In the genomic region with DNA sequence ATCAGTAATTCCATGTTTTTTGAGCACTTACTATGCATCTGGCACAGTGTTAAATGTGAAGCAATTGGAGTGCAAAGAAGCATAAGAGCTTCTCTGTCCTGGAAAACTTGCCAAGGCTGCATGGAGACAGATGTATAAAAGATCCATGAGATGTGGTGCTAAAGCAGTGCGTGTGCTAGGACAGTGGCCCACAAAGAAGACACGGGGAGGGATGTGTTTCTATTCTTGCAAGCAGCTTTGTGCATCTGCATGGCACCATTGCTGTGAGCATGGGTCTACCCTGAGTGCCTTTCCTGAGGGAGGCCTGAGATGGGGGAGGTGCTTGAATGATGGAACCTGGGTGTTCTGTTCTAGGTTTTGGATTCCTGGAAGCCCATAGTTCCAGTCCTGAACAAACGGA, we compare ENCODE assay signal across 20 cellular contexts. TPM values are rescaled to one million over a fixed set of nuclear protein-coding genes. Genes with fewer than 3 reads are reported as not detected.
DNase-seq lines count a peak whose midpoint lies in the region; ATAC-seq and TF ChIP-seq lines count a peak whose summit lies in the region.
"Had no signal": no experiment of that assay in that cellular context is flagged by ENCODE, and none has a peak within 500 bp of the region (broad histone marks: within the 10 kb centered on the region; RNA-seq: fewer than 3 reads in every experiment).

No MANE protein-coding gene starts in this region.

- no peaks in the 10 kb centered on the region for H3K36me3 ChIP-seq in heart right ventricle
- no peaks in the 10 kb centered on the region for H3K36me3 ChIP-seq in gastroesophageal sphincter
- H3K36me3 ChIP-seq: BLaER1, HAP-1 had no signal

- TF ChIP-seq POLR2A in gastroesophageal sphincter (IDR thresholded peaks at IDR 0.05), result no peak

- 84 to 86% methylated on average over 3 of the region's 3 CpGs for WGBS in heart right ventricle, 2 donors
- 35 to 73% methylated on average over 2 to 3 of the region's 3 CpGs for WGBS in gastroesophageal sphincter (ENCODE audit: low coverage in 1 of 2), 2 donors

- H3K4me1 ChIP-seq in heart right ventricle (no peaks in the 10 kb centered on the region), gastroesophageal sphincter (peaks cover 0 to 25% (median 0%) of the 10 kb centered on the region in 3 donors)
- H3K4me1 ChIP-seq: BLaER1, Caco-2, HAP-1 had no signal

- ATAC-seq in Right ventricle myocardium inferior (no peak), heart right ventricle (no peak), gastroesophageal sphincter (no peak)
- ATAC-seq: CD8-positive, alpha-beta T cell; GM23338 had no signal

- intact Hi-C loops in Right ventricle myocardium inferior (cut with DNase I), result no loop called here
- intact Hi-C loops in heart right ventricle (cut with DNase I), result no loop called here

- H3K9me3 ChIP-seq in heart right ventricle (peaks cover 0 to 13% (median 0%) of the 10 kb centered on the region in 11 donors), gastroesophageal sphincter (peaks cover 0 to 4% (median 0%) of the 10 kb centered on the region in 3 donors)
- H3K9me3 ChIP-seq: Caco-2, HAP-1 had no signal

- DNase-seq in DMS 273 (lab: John Stamatoyannopoulos, UW; ENCODE audit: unreplicated experiment) (peak; percentile 27), DMS 273 treated with DMSO at 0.1 percent for 48 hours (lab: John Stamatoyannopoulos, UW) (no peak), Right ventricle myocardium inferior (ENCODE audit: missing footprints) (peak; percentile 33), heart right ventricle (no peak), middle frontal gyrus (ENCODE audit: extremely low spot score, low spot score) (peak; percentile 21), superior temporal gyrus (ENCODE audit: extremely low spot score) (peak; percentile 59)
- DNase-seq in activated CD4-positive, alpha-beta T cell treated with anti-CD3 and anti-CD28 coated beads for 4 hours, result no peak
- DNase-seq: Caco-2; CD4-positive, CD25-positive, alpha-beta regulatory T cell; DMS53; DMS79 treated with DMSO at 0.1 percent for 48 hours; GF-D8; HFFc6 had no signal

- no peak overlapping the region for H3K27ac ChIP-seq in heart right ventricle
- no peak overlapping the region for H3K27ac ChIP-seq in gastroesophageal sphincter
- H3K27ac ChIP-seq: 22Rv1, BLaER1, C4-2B had no signal

- peaks cover 0 to 8% (median 0%) of the 10 kb centered on the region in 7 donors for H3K27me3 ChIP-seq in heart right ventricle
- H3K27me3 ChIP-seq in gastroesophageal sphincter, result no peaks in the 10 kb centered on the region
- H3K27me3 ChIP-seq: BLaER1 had no signal

- no peak for TF ChIP-seq EP300 in gastroesophageal sphincter (IDR thresholded peaks at IDR 0.05)

- H3K4me3 ChIP-seq in heart right ventricle (no peak overlapping the region), gastroesophageal sphincter (no peak overlapping the region)
- H3K4me3 ChIP-seq: BLaER1, GM23338, HAP-1 had no signal

- TF ChIP-seq CTCF in heart right ventricle (IDR thresholded peaks at IDR 0.05) (no peak), gastroesophageal sphincter (IDR thresholded peaks at IDR 0.05) (no peak)

RNA-seq across cellular contexts. Expression of a gene that starts 5.0 kb away (rescaled TPM):
- total RNA-seq in Right ventricle myocardium inferior, result 3.6 TPM
- 10 to 100 TPM in 2 of 10 donors, 1 to 10 TPM in 7, under 1 TPM in 1; 0.59 to 14.2 (median 1.9) TPM for total RNA-seq in heart right ventricle
- 1 to 10 TPM in 1 of 2 donors, under 1 TPM in 1; 0.88 to 6.4 TPM for polyA plus RNA-seq in heart right ventricle
- 10 to 100 TPM in 3 of 4 donors, 1 to 10 TPM in 1; 4.3 to 29.5 (median 27.0) TPM for total RNA-seq in gastroesophageal sphincter

Comparison
In these comparisons a context has a peak if more than half of its experiments do, and no peak if none do; other contexts are left out.
1. DNase-seq: peak in DMS 273 (single experiment), Right ventricle myocardium inferior (single experiment), middle frontal gyrus (single experiment) and superior temporal gyrus (single experiment); none in DMS 273 treated with DMSO at 0.1 percent for 48 hours (single experiment), heart right ventricle (0 of 2) and activated CD4-positive, alpha-beta T cell treated with anti-CD3 and anti-CD28 coated beads for 4 hours (0 of 2).